ENCODE assay signal across 12 cellular contexts in genomic region chr2:25201265-25201664, GRCh38. TPM values are rescaled to one million over a fixed set of nuclear protein-coding genes. Genes with fewer than 3 reads are reported as not detected.
DNase-seq lines count a peak whose midpoint lies in the region; ATAC-seq, FAIRE-seq and TF ChIP-seq lines count a peak whose summit lies in the region.
"Had no signal": no experiment of that assay in that cellular context is flagged by ENCODE, and none has a peak within 500 bp of the region (broad histone marks: within the 10 kb centered on the region; RNA-seq: fewer than 3 reads in every experiment).

No MANE protein-coding gene starts in this region.

- no peak for TF ChIP-seq POLR2A in Peyer's patch (IDR thresholded peaks at IDR 0.05)

- ATAC-seq in heart right ventricle (no peak), HG03280 (IDR thresholded peaks at IDR 0.05; ENCODE audit: unreplicated experiment) (no peak)

- H3K36me3 ChIP-seq in cardiac muscle cell (no peaks in the 10 kb centered on the region), heart right ventricle (no peaks in the 10 kb centered on the region), OCI-LY7 (ENCODE audit: insufficient read depth, low read length) (no peaks in the 10 kb centered on the region), Peyer's patch (no peaks in the 10 kb centered on the region)

- FAIRE-seq in urothelium cell line (lab: Jason Lieb, UNC): no peak

- no peak for DNase-seq in cardiac muscle cell (ENCODE audit: low read depth in 1 of 2, low spot score in 1 of 2)
- DNase-seq in heart right ventricle: no peak
- DNase-seq in OCI-LY7 (ENCODE audit: low spot score): no peak
- no peak for DNase-seq in epithelial cell of proximal tubule (ENCODE audit: low read depth)
- peak; percentile 48 for DNase-seq in urothelium cell line (ENCODE audit: low spot score)
- DNase-seq in Peyer's patch: no peak
- no peak for DNase-seq in activated CD8-positive, alpha-beta memory T cell treated with anti-CD3 and anti-CD28 coated beads for 24 hours
- DNase-seq: activated CD8-positive, alpha-beta memory T cell treated with anti-CD3 and anti-CD28 coated beads, Interleukin-2, amount 50 U/mL, for 4 hours; NCI-H146 had no signal

- intact Hi-C loops in heart right ventricle (cut with DNase I): no loop called here
- intact Hi-C loops in OCI-LY7 (cut with micrococcal nuclease; ENCODE audit: unreplicated experiment): no loop called here

- no peak overlapping the region for H3K27ac ChIP-seq in cardiac muscle cell
- no peak overlapping the region for H3K27ac ChIP-seq in heart right ventricle
- H3K27ac ChIP-seq in OCI-LY7 (ENCODE audit: low read depth, low read length, poor library complexity, severe bottlenecking): no peak overlapping the region
- no peak overlapping the region for H3K27ac ChIP-seq in Peyer's patch
- H3K27ac ChIP-seq: epithelial cell of prostate had no signal

- TF ChIP-seq CTCF in cardiac muscle cell (IDR thresholded peaks at IDR 0.05; ENCODE audit: low read depth, low read length) (peak; percentile 25), heart right ventricle (IDR thresholded peaks at IDR 0.05) (peak in 2 of 9 donors; percentile 18 to 20), OCI-LY7 (conservative IDR thresholded peaks at IDR 0.05; ENCODE audit: low read length) (peak; percentile 50), epithelial cell of proximal tubule (conservative IDR thresholded peaks at IDR 0.05; ENCODE audit: low read depth, low read length) (peak; percentile 44), Peyer's patch (IDR thresholded peaks at IDR 0.05) (peak in 1 of 6 experiments; percentile 14)

- H3K4me1 ChIP-seq in cardiac muscle cell (ENCODE audit: low read depth) (peaks cover 6% of the 10 kb centered on the region), heart right ventricle (peaks cover 0 to 11% (median 0%) of the 10 kb centered on the region in 9 donors), OCI-LY7 (ENCODE audit: insufficient read depth, low read length, poor library complexity, severe bottlenecking) (no peaks in the 10 kb centered on the region), Peyer's patch (no peaks in the 10 kb centered on the region)

- H3K79me2 ChIP-seq in OCI-LY7 (ENCODE audit: insufficient read depth, low read depth, low read length): no peaks in the 10 kb centered on the region

- H3K27me3 ChIP-seq in cardiac muscle cell (no peaks in the 10 kb centered on the region), heart right ventricle (peaks cover 0 to 5% (median 0%) of the 10 kb centered on the region in 7 donors), Peyer's patch (no peaks in the 10 kb centered on the region)

- BruUV-seq in OCI-LY7 (replicated peaks; lab: Mats Ljungman, UMichigan): no TSS peak

- H3K9me2 ChIP-seq in OCI-LY7 (ENCODE audit: insufficient read depth, low read length): no peaks in the 10 kb centered on the region

- no peaks in the 10 kb centered on the region; the same call in 1 of the 2 replicates for H4K20me1 ChIP-seq in OCI-LY7 (ENCODE audit: insufficient read depth, low read length)

- WGBS in heart right ventricle, 2 donors: 76 to 87% methylated on average over 6 of the region's 6 CpGs

- H3K4me3 ChIP-seq in cardiac muscle cell (no peak overlapping the region), heart right ventricle (no peak overlapping the region), OCI-LY7 (ENCODE audit: low read depth, low read length, poor library complexity, severe bottlenecking) (no peak overlapping the region), epithelial cell of proximal tubule (ENCODE audit: low read depth, low read length) (no peak overlapping the region), Peyer's patch (no peak overlapping the region)

- no peaks in the 10 kb centered on the region for H3K9me3 ChIP-seq in cardiac muscle cell (ENCODE audit: low read depth)
- no peaks in the 10 kb centered on the region for H3K9me3 ChIP-seq in heart right ventricle
- no peaks in the 10 kb centered on the region for H3K9me3 ChIP-seq in OCI-LY7 (ENCODE audit: low read length)
- H3K9me3 ChIP-seq in Peyer's patch: no peaks in the 10 kb centered on the region

- no peak overlapping the region for H3K4me2 ChIP-seq in OCI-LY7 (ENCODE audit: low read length)

- CTCF ChIA-PET in OCI-LY7 (lab: Charles Lee; ENCODE audit: unreplicated experiment): no interaction called here

- no peak overlapping the region for H2AFZ ChIP-seq in OCI-LY7 (ENCODE audit: low read length)

- POLR2A ChIA-PET in OCI-LY7 (lab: Charles Lee): no interaction called here

RNA-seq across cellular contexts. Expression of gene POMC, which starts 32.9 kb away (rescaled TPM):
- 2.8 and 3.9 TPM in 2 replicates for total RNA-seq in cardiac muscle cell
- 2.0 TPM in 1 of 2 replicates, not detected in the other for polyA plus RNA-seq in cardiac muscle cell
- total RNA-seq in heart right ventricle: 1 to 10 TPM; 1.9 to 9.5 (median 5.3) TPM
- polyA plus RNA-seq in heart right ventricle: 10 to 100 TPM in 1 of 2 donors, 1 to 10 TPM in 1; 6.1 to 11.2 TPM
- not detected in 2 replicates for total RNA-seq in OCI-LY7 (2014; rRNA removed; shearing (Covaris generic))
- total RNA-seq in OCI-LY7 (2022): not detected in 2 replicates
- 0.75 and 4.5 TPM in 2 replicates for total RNA-seq in epithelial cell of proximal tubule
- not detected for total RNA-seq in Peyer's patch
- polyA plus RNA-seq: neural cell had no signal
